ENCODE assay signal across 8 cellular contexts in genomic region chr1:235513495-235514366, GRCh38.
A peak's percentile ranks its signal among the peaks of the same experiment; 100 is the strongest.
DNase-seq lines count a peak whose midpoint lies in the region; ATAC-seq lines count a peak whose summit lies in the region.

No MANE protein-coding gene starts in this region.

- peak; percentile 1 for DNase-seq in DMS153 (lab: John Stamatoyannopoulos, UW)
- DNase-seq in DMS153 treated with DMSO at 0.1 percent for 48 hours (lab: John Stamatoyannopoulos, UW; ENCODE audit: unreplicated experiment), result no peak
- peak; percentile 62 for DNase-seq in HS-27A (ENCODE audit: low read depth)
- peak; percentile 69 to 72 for DNase-seq in NOMO-1 (lab: John Stamatoyannopoulos, UW; ENCODE audit: unreplicated experiment in 2 of 2)
- DNase-seq in astrocyte of the hippocampus (ENCODE audit: low read depth, low spot score), result peak; percentile 82
- DNase-seq in iris pigment epithelial cell (ENCODE audit: low read depth), result peak; percentile 63
- DNase-seq in stimulated activated CD8-positive, alpha-beta memory T cell treated with anti-CD3 and anti-CD28 coated beads, Interleukin-4, amount 100 ng/mL, for 48 hours, result peak; percentile 44

- no peak for ATAC-seq in HG03097 (IDR thresholded peaks at IDR 0.05; ENCODE audit: low FRiP score, unreplicated experiment)
